Comparison of ENCODE assay signal across 8 cellular contexts in the genomic region with DNA sequence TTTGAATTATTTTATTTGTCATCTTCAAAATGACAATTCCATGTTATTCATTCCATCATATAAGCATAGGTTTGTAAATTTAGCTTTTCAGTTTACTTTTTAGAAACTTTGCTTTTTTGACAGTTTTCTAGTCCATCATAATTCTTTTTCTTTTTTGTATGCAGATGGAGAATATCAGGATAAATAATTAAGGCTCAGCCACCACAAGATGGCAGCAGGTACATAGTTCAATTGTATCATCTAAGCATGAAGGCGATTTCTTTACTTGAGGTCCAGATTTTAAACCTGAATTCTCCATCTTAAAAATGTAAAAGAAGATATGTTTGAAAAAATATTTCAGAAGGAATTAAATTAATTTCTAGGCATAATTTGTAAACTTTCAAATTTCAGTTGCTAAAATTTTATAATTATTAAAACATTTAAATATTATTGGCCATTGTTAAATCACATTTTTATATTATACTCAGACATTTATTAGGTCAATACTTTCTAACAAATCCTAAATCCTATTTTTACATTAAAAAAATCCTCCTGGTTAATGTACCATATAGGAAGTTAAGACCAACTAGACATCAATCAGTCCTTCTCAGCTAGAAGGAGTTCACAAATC. TPM values are rescaled to one million over a fixed set of nuclear protein-coding genes. Genes with fewer than 3 reads are reported as not detected.
A peak's percentile ranks its signal among the peaks of the same experiment; 100 is the strongest.
DNase-seq lines count a peak whose midpoint lies in the region; ATAC-seq, FAIRE-seq and TF ChIP-seq lines count a peak whose summit lies in the region.

No MANE protein-coding gene starts in this region.

- CTCF ChIA-PET in Calu3 (lab: Charles Lee), result interaction anchor here (1.0 to 1.9 kb wide), 4 partner anchors 15 to 83 kb away, joined by 3 to 7 read pairs (median 4); a partner anchor contains a TSS

- no peaks in the 10 kb centered on the region for H3K36me3 ChIP-seq in adrenal gland (replicated peaks in 1 of 2)

- no peak overlapping the region for H3K4me3 ChIP-seq in adrenal gland

- no peaks in the 10 kb centered on the region for H3K9me3 Mint-ChIP-seq in Calu3 (ENCODE audit: low read depth, unreplicated experiment)

- H3K27me3 ChIP-seq in adrenal gland, result no peaks in the 10 kb centered on the region

- peak; percentile 99 for FAIRE-seq in islet of Langerhans (lab: Jason Lieb, UNC)

- peak; percentile 64 for DNase-seq in Calu3
- peak; percentile 13 for DNase-seq in GM20000 (ENCODE audit: low spot score)
- peak; percentile 65 for DNase-seq in NCI-H1694 treated with DMSO at 0.1 percent for 48 hours (lab: John Stamatoyannopoulos, UW)
- peak; percentile 22 to 63 (median 30) for DNase-seq in adrenal gland
- DNase-seq in activated effector memory CD4-positive, alpha-beta T cell treated with anti-CD3 and anti-CD28 coated beads, Interleukin-2, amount 50 U/mL, for 16 hours, result no peak
- DNase-seq in stimulated activated CD4-positive, alpha-beta T cell treated with anti-CD3 and anti-CD28 coated beads, Interleukin-4, amount 100 ng/mL, for 24 hours, result no peak
- DNase-seq in T-helper 17 cell, result no peak

- H3K27me3 Mint-ChIP-seq in Calu3 (ENCODE audit: unreplicated experiment) (no peaks in the 10 kb centered on the region), T-helper 17 cell (peaks cover 24% of the 10 kb centered on the region)

- intact Hi-C loops in Calu3 (cut with micrococcal nuclease; ENCODE audit: unreplicated experiment), result loop anchor here (1.0 to 5.0 kb wide), 2 partner anchors 51 to 602 kb away; no protein-coding TSS in a partner anchor
- intact Hi-C loops in adrenal gland (cut with DNase I), result no loop called here

- TF ChIP-seq POLR2A in adrenal gland (IDR thresholded peaks at IDR 0.05), result no peak

- no peaks in the 10 kb centered on the region for H3K36me3 Mint-ChIP-seq in Calu3 (ENCODE audit: insufficient read depth, unreplicated experiment)
- H3K36me3 Mint-ChIP-seq in T-helper 17 cell (ENCODE audit: low read depth), result peaks cover 2% of the 10 kb centered on the region

- H3K4me1 Mint-ChIP-seq in Calu3 (ENCODE audit: low read depth, unreplicated experiment) (peaks cover 2% of the 10 kb centered on the region), T-helper 17 cell (peaks cover 4% of the 10 kb centered on the region)

- ATAC-seq in T-helper 17 cell, result no peak

- H3K27ac ChIP-seq in adrenal gland, result no peak overlapping the region

- BruUV-seq in Calu3 (replicated peaks; lab: Mats Ljungman, UMichigan), result no TSS peak

- H3K4me3 Mint-ChIP-seq in Calu3 (ENCODE audit: low read depth, unreplicated experiment) (no peak overlapping the region), T-helper 17 cell (no peak overlapping the region)

- H3K27ac Mint-ChIP-seq in Calu3 (ENCODE audit: unreplicated experiment) (no peak overlapping the region), T-helper 17 cell (no peak overlapping the region)

- H3K9me3 ChIP-seq in adrenal gland (replicated peaks in 1 of 3) (no peaks in the 10 kb centered on the region), T-helper 17 cell (ENCODE audit: control insufficient read depth, low read length, poor library complexity, severe bottlenecking) (no peaks in the 10 kb centered on the region)

- TF ChIP-seq CTCF in Calu3 (IDR thresholded peaks at IDR 0.05; ENCODE audit: unreplicated experiment) (peak; percentile 65), GM20000 (IDR thresholded peaks at IDR 0.05; ENCODE audit: extremely low read depth, missing control alignments) (peak; percentile 30), adrenal gland (IDR thresholded peaks at IDR 0.05) (peak; percentile 26 to 66 (median 54))

- WGBS in adrenal gland, 4 donors, result 2 to 10% (median 7%) methylated on average over 1 of the region's 1 CpG

- H3K4me1 ChIP-seq in adrenal gland (replicated peaks in 1 of 2), result no peaks in the 10 kb centered on the region

RNA-seq across cellular contexts. Expression of a gene that starts 15.1 kb away (rescaled TPM):
- not detected in 2 replicates for total RNA-seq in Calu3 (2022)
- total RNA-seq in adrenal gland, result not detected
- not detected for polyA plus RNA-seq in adrenal gland
- total RNA-seq in T-helper 17 cell, result not detected

RNA-seq across cellular contexts. Expression of a gene that starts 45.6 kb away (rescaled TPM):
- total RNA-seq in Calu3 (2022) (887 and 1,018 TPM in 2 replicates), adrenal gland (10 to 100 TPM; 39.0 to 98.7 (median 64.4) TPM), T-helper 17 cell (10 to 100 TPM; 14.8 TPM)
- polyA plus RNA-seq in adrenal gland, result 10 to 100 TPM; 19.3 to 53.5 (median 29.6) TPM

Comparison
In these comparisons a context has a peak if more than half of its experiments do, and no peak if none do; other contexts are left out.
1. DNase-seq: peak in Calu3 (single experiment), GM20000 (single experiment), NCI-H1694 treated with DMSO at 0.1 percent for 48 hours (single experiment) and adrenal gland (7 of 7); none in activated effector memory CD4-positive, alpha-beta T cell treated with anti-CD3 and anti-CD28 coated beads, Interleukin-2, amount 50 U/mL, for 16 hours (single experiment), stimulated activated CD4-positive, alpha-beta T cell treated with anti-CD3 and anti-CD28 coated beads, Interleukin-4, amount 100 ng/mL, for 24 hours (single experiment) and T-helper 17 cell (0 of 3).
2. Peak in every context shown above with its lines, with median percentiles within 50 percentile points of each other: CTCF ChIP-seq.